2 cellular contexts compared by ENCODE assay signal in genomic region chr7:1593091-1593866, GRCh38.
TF ChIP-seq lines count a peak whose summit lies in the region.

No MANE protein-coding gene starts in this region.

TF ChIP-seq in GM23338, 12 proteins besides CTCF, POLR2A, EP300 and RAD21 (continued from another document):
- no peak for TF ChIP-seq ZNF462 (CRISPR knock-in tag; IDR thresholded peaks at IDR 0.05)

TF ChIP-seq in WTC11, 78 proteins besides CTCF, POLR2A, EP300 and RAD21 (continued from another document):
- TF ChIP-seq ZSCAN18 (CRISPR knock-in tag; IDR thresholded peaks at IDR 0.05) (no peak), TP53 (CRISPR knock-in tag; IDR thresholded peaks at IDR 0.05) (no peak), FOXK1 (CRISPR knock-in tag; IDR thresholded peaks at IDR 0.05) (no peak), TCF7 (CRISPR knock-in tag; IDR thresholded peaks at IDR 0.05; ENCODE audit: low read depth) (no peak), E2F1 (CRISPR knock-in tag; IDR thresholded peaks at IDR 0.05) (no peak), ARID4B (CRISPR knock-in tag; IDR thresholded peaks at IDR 0.05; ENCODE audit: borderline replicate concordance) (no peak), CREB1 (CRISPR knock-in tag; IDR thresholded peaks at IDR 0.05) (no peak), KAT7 (CRISPR knock-in tag; IDR thresholded peaks at IDR 0.05; ENCODE audit: borderline replicate concordance) (no peak)
